Comparison of ENCODE assay signal across 29 cellular contexts in the genomic region with DNA sequence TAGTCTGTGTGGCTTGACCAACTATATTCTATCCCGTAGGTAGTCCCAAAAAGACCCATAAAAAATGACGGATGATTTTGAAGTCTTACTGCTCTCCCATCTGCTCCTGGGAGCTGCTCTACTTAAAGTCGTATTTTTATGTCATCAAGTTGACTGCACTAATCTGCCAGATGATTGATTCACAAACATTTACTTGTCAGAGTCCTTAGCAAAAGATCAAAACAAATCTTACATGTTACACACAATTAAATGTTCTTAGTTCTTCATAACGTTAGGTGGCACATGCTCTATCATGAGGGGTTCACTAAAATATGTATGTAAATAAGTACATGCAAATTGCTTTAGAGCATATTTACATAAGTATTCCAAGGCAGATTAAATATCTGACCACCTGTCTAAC.
"Had no signal": no experiment of that assay in that cellular context is flagged by ENCODE, and none has a peak within 500 bp of the region (broad histone marks: within the 10 kb centered on the region; RNA-seq: fewer than 3 reads in every experiment).

No MANE protein-coding gene starts in this region.

- H3K27me3 ChIP-seq: breast epithelium, Peyer's patch, SJSA1 had no signal

- ATAC-seq: activated CD8-positive, alpha-beta T cell treated with anti-CD3 and anti-CD28 coated beads, Interleukin-2, amount 10 ng/mL, durations not matched to agents 7 days and 5 days; K562; SK-N-SH treated with all-trans-retinoic acid at 6 μM for 48 hours; WTC11 had no signal

- H3K4me3 Mint-ChIP-seq: activated CD8-positive, alpha-beta T cell treated with anti-CD3 and anti-CD28 coated beads, Interleukin-2, amount 10 ng/mL, durations not matched to agents 7 days and 5 days; activated naive CD4-positive, alpha-beta T cell treated with anti-CD3 and anti-CD28 coated beads, Interleukin-2, amount 50 U/mL, for 24 hours; activated T-cell treated with anti-CD3 and anti-CD28 coated beads, Interleukin-2, amount 50 U/mL, for 24 hours; activated T-helper 1 cell treated with anti-CD3 and anti-CD28 coated beads, Interleukin-12 subunit alpha, Interleukin-12 subunit beta, Interleukin-2, Interleukin-4 antibody, amounts not matched to agents 30 ng/mL and 10 ng/mL and 1 ng/mL, durations not matched to agents 14 hours and 24 hours and 36 hours; T-helper 1 cell treated with Interleukin-12 subunit alpha and Interleukin-12 subunit beta and Interleukin-4 antibody, amounts not matched to agents 30 μg/mL and 1 μg/mL, for 36 hours; WTC11 had no signal

- H3K27ac Mint-ChIP-seq: activated CD8-positive, alpha-beta T cell treated with anti-CD3 and anti-CD28 coated beads, Interleukin-2, amount 10 ng/mL, durations not matched to agents 7 days and 5 days; activated naive CD4-positive, alpha-beta T cell treated with anti-CD3 and anti-CD28 coated beads, Interleukin-2, amount 50 U/mL, for 24 hours; activated T-cell treated with anti-CD3 and anti-CD28 coated beads, Interleukin-2, amount 50 U/mL, for 24 hours; activated T-helper 1 cell treated with anti-CD3 and anti-CD28 coated beads, Interleukin-12 subunit alpha, Interleukin-12 subunit beta, Interleukin-2, Interleukin-4 antibody, amounts not matched to agents 30 ng/mL and 10 ng/mL and 1 ng/mL, durations not matched to agents 14 hours and 24 hours and 36 hours; T-helper 1 cell treated with Interleukin-12 subunit alpha and Interleukin-12 subunit beta and Interleukin-4 antibody, amounts not matched to agents 30 μg/mL and 1 μg/mL, for 36 hours; WTC11 had no signal

- H3K4me1 Mint-ChIP-seq: activated naive CD4-positive, alpha-beta T cell treated with anti-CD3 and anti-CD28 coated beads, Interleukin-2, amount 50 U/mL, for 24 hours; WTC11 had no signal

- H3K4me1 ChIP-seq: breast epithelium, Peyer's patch, SJSA1 had no signal

- H3K27me3 Mint-ChIP-seq: activated naive CD4-positive, alpha-beta T cell treated with anti-CD3 and anti-CD28 coated beads, Interleukin-2, amount 50 U/mL, for 24 hours; activated T-cell treated with anti-CD3 and anti-CD28 coated beads, Interleukin-2, amount 50 U/mL, for 24 hours had no signal

- H3K9me3 ChIP-seq: Peyer's patch had no signal

- H3K36me3 ChIP-seq: breast epithelium, Peyer's patch, SJSA1 had no signal

- H3K27ac ChIP-seq: breast epithelium, coronary artery, Peyer's patch, RWPE1, SJSA1 had no signal

- H3K4me3 ChIP-seq: breast epithelium, coronary artery, K562, Peyer's patch, SJSA1 had no signal

- DNase-seq: activated CD4-positive, alpha-beta T cell treated with anti-CD3 and anti-CD28 coated beads for 48 hours; activated CD4-positive, alpha-beta T cell treated with anti-CD3 and anti-CD28 coated beads, Interleukin-2, amount 50 U/mL, for 4 hours; activated CD4-positive, CD25-positive, alpha-beta regulatory T cell treated with anti-CD3 and anti-CD28 coated beads, Interleukin-2, amount 50 U/mL, for 72 hours; activated CD8-positive, alpha-beta T cell treated with anti-CD3 and anti-CD28 coated beads, Interleukin-2, amount 10 ng/mL, durations not matched to agents 7 days and 5 days; activated effector memory CD4-positive, alpha-beta T cell treated with Interleukin-2 at 50 U/mL for 16 hours; activated naive CD4-positive, alpha-beta T cell; activated T-cell treated with anti-CD3 and anti-CD28 coated beads, Interleukin-2, amount 50 U/mL, for 24 hours; aorta; caudate nucleus; Karpas-422; MM.1S; NCI-H1105 treated with DMSO at 0.1 percent for 48 hours; NCI-H1436 treated with DMSO at 0.1 percent for 48 hours; NCI-H187; NCI-H446; NK-92 treated with Interleukin-12 subunit alpha and Interleukin-12 subunit beta, amount 100 ng/mL, for 24 hours; OCI-M1; Peyer's patch; Right ventricle myocardium superior had no signal

- H3K36me3 Mint-ChIP-seq: activated naive CD4-positive, alpha-beta T cell treated with anti-CD3 and anti-CD28 coated beads, Interleukin-2, amount 50 U/mL, for 24 hours had no signal
